Comparison of ENCODE assay signal across 8 cellular contexts in genomic region chr7:21427861-21428641, GRCh38.
DNase-seq lines count a peak whose midpoint lies in the region; ATAC-seq lines count a peak whose summit lies in the region.

SP4 (plus strand) TSS chr7:21428083; CDS start chr7:21428252, 169 bp downstream.

- no peaks in the 10 kb centered on the region for H3K9me3 Mint-ChIP-seq in activated naive CD4-positive, alpha-beta T cell treated with anti-CD3 and anti-CD28 coated beads, Interleukin-2, amount 10 ng/mL, durations not matched to agents 7 days and 5 days

- no peaks in the 10 kb centered on the region for H3K27me3 Mint-ChIP-seq in activated naive CD4-positive, alpha-beta T cell treated with anti-CD3 and anti-CD28 coated beads, Interleukin-2, amount 10 ng/mL, durations not matched to agents 7 days and 5 days

- 0 out of 2 replicates have a peak, but pooled peaks cover 4% of the 10 kb centered on the region for H3K36me3 ChIP-seq in SK-N-MC (ENCODE audit: insufficient read depth, low read length)

- H3K9ac ChIP-seq in SK-N-MC (ENCODE audit: insufficient read length) = peak within 1 kb of the TSS; percentile 95

- H3K4me3 Mint-ChIP-seq in activated naive CD4-positive, alpha-beta T cell treated with anti-CD3 and anti-CD28 coated beads, Interleukin-2, amount 10 ng/mL, durations not matched to agents 7 days and 5 days = peak within 1 kb of the TSS; percentile 98

- H3K4me1 Mint-ChIP-seq in activated naive CD4-positive, alpha-beta T cell treated with anti-CD3 and anti-CD28 coated beads, Interleukin-2, amount 10 ng/mL, durations not matched to agents 7 days and 5 days = peaks cover 57% of the 10 kb centered on the region

- H3K27ac Mint-ChIP-seq in activated naive CD4-positive, alpha-beta T cell treated with anti-CD3 and anti-CD28 coated beads, Interleukin-2, amount 10 ng/mL, durations not matched to agents 7 days and 5 days = peak within 1 kb of the TSS; percentile 100

- no peaks in the 10 kb centered on the region for H3K9me3 ChIP-seq in SK-N-MC (ENCODE audit: low read depth, low read length)

- peak within 1 kb of the TSS; percentile 97 for H3K27ac ChIP-seq in SK-N-MC

- peak within 1 kb of the TSS; percentile 87 for H3K4me3 ChIP-seq in GM08714 (ENCODE audit: low read length)
- peak within 1 kb of the TSS; percentile 97 for H3K4me3 ChIP-seq in SK-N-MC

- DNase-seq in NCI-H1048 (lab: John Stamatoyannopoulos, UW) (peak; percentile 89), SK-N-MC (ENCODE audit: low read depth, low spot score) (peak; percentile 61), germinal center (ENCODE audit: low spot score) (peak; percentile 97), non-pigmented ciliary epithelial cell (ENCODE audit: low read depth) (peak; percentile 57), superior temporal gyrus (ENCODE audit: extremely low spot score) (peak; percentile 88)
- peak; percentile 96 for DNase-seq in activated naive CD4-positive, alpha-beta T cell treated with anti-CD3 and anti-CD28 coated beads, Interleukin-2, amount 10 ng/mL, durations not matched to agents 7 days and 5 days

- H3K36me3 Mint-ChIP-seq in activated naive CD4-positive, alpha-beta T cell treated with anti-CD3 and anti-CD28 coated beads, Interleukin-2, amount 10 ng/mL, durations not matched to agents 7 days and 5 days = peaks cover 34% of the 10 kb centered on the region

- ATAC-seq in HG02588 (IDR thresholded peaks at IDR 0.05; ENCODE audit: unreplicated experiment) = peak; percentile 66

- CTCF ChIA-PET in activated naive CD4-positive, alpha-beta T cell treated with anti-CD3 and anti-CD28 coated beads, Interleukin-2, amount 10 ng/mL, durations not matched to agents 7 days and 5 days (lab: Charles Lee) = interaction anchor here (1.2 to 2.4 kb wide), 3 partner anchors 15 to 167 kb away, joined by 3 to 11 read pairs (median 4); no protein-coding TSS in a partner anchor

Comparison
In these comparisons a context has a peak if more than half of its experiments do, and no peak if none do; other contexts are left out.
1. Peak in every context shown above with its lines: DNase-seq, ATAC-seq, H3K4me3 ChIP-seq and H3K27ac ChIP-seq.